In genomic region chr11:30149998-30150397, GRCh38 we compare ENCODE assay signal across 27 cellular contexts.
A peak's percentile ranks its signal among the peaks of the same experiment; 100 is the strongest.
DNase-seq lines count a peak whose midpoint lies in the region; ATAC-seq, FAIRE-seq and TF ChIP-seq lines count a peak whose summit lies in the region.
"Had no signal": no experiment of that assay in that cellular context is flagged by ENCODE, and none has a peak within 500 bp of the region (broad histone marks: within the 10 kb centered on the region; RNA-seq: fewer than 3 reads in every experiment).

No MANE protein-coding gene starts in this region.

- H3K4me1 ChIP-seq in cardiac muscle cell (ENCODE audit: low read depth) = peaks cover 15% of the 10 kb centered on the region
- H3K4me1 ChIP-seq in pancreas = peaks cover 0 to 11% (median 7%) of the 10 kb centered on the region in 3 donors
- H3K4me1 ChIP-seq in stomach smooth muscle (ENCODE audit: control insufficient read depth, insufficient read depth, low read length) = peaks cover 11% of the 10 kb centered on the region
- H3K4me1 ChIP-seq: A549; BLaER1 treated with 17β-estradiol and CSF1 and Interleukin-3, amounts not matched to agents 10 nM and 100 nM; Caco-2 had no signal

- H3K27me3 Mint-ChIP-seq in mesothelial cell of epicardium (ENCODE audit: low read depth) = peaks cover 4% of the 10 kb centered on the region

- H3K4me3 Mint-ChIP-seq in mesothelial cell of epicardium = no peak overlapping the region
- H3K4me3 Mint-ChIP-seq: B cell; CD4-positive, alpha-beta T cell; CD8-positive, alpha-beta T cell had no signal

- intact Hi-C loops in Right ventricle myocardium inferior (cut with DNase I) = no loop called here
- intact Hi-C loops in pancreas (cut with DNase I) = no loop called here

- no peak for DNase-seq in cardiac muscle cell (ENCODE audit: low read depth in 1 of 2, low spot score in 1 of 2)
- DNase-seq in Right ventricle myocardium inferior (ENCODE audit: missing footprints) = no peak
- DNase-seq in mesothelial cell of epicardium (ENCODE audit: low spot score in 2 of 2, unreplicated experiment in 2 of 2) = no peak
- peak in 1 of 6 donors; percentile 22 for DNase-seq in pancreas
- no peak for DNase-seq in iPS-NIHi11 (ENCODE audit: low spot score)
- DNase-seq in RWPE1 (ENCODE audit: low spot score) = no peak
- DNase-seq: AML-193; Caco-2; Calu3; CD4-positive, alpha-beta T cell; CD8-positive, alpha-beta T cell; DMS53; DMS79; DND-41; EL; GDM1 had no signal

- no peak overlapping the region for H3K9ac ChIP-seq in stomach smooth muscle (ENCODE audit: low read length in 2 of 2)
- H3K9ac ChIP-seq: BLaER1 treated with 17β-estradiol and CSF1 and Interleukin-3, amounts not matched to agents 10 nM and 100 nM had no signal

- WGBS in pancreas, 2 donors = 5 to 15% methylated on average over 1 of the region's 1 CpG

- no peak for FAIRE-seq in pancreas (lab: Jason Lieb, UNC)
- FAIRE-seq: A549, D721Med, GM12878, GM12892, GM18507 had no signal

- H3K36me3 Mint-ChIP-seq in mesothelial cell of epicardium = no peaks in the 10 kb centered on the region
- H3K36me3 Mint-ChIP-seq: CD8-positive, alpha-beta T cell had no signal

- H3K9me3 Mint-ChIP-seq in mesothelial cell of epicardium = no peaks in the 10 kb centered on the region
- H3K9me3 Mint-ChIP-seq: CD4-positive, alpha-beta T cell; CD8-positive, alpha-beta T cell had no signal

- peak overlapping the region; percentile 22 for H3K27ac Mint-ChIP-seq in mesothelial cell of epicardium
- H3K27ac Mint-ChIP-seq: B cell; CD4-positive, alpha-beta T cell; CD8-positive, alpha-beta T cell had no signal

- POLR2A ChIA-PET in RWPE1 (lab: Yijun Ruan, JAX; ENCODE audit: low non-redundant PET) = no interaction called here

- CTCF ChIA-PET in RWPE1 (lab: Yijun Ruan, JAX) = interaction anchor here (0.5 kb wide), 1 partner anchor 733 kb away, joined by 3 read pairs; no protein-coding TSS in a partner anchor

- H3K4me1 Mint-ChIP-seq in mesothelial cell of epicardium = peaks cover 20% of the 10 kb centered on the region
- H3K4me1 Mint-ChIP-seq: B cell had no signal

- H3K4me3 ChIP-seq in cardiac muscle cell = no peak overlapping the region
- no peak overlapping the region for H3K4me3 ChIP-seq in pancreas
- H3K4me3 ChIP-seq in stomach smooth muscle (ENCODE audit: low read length in 2 of 2) = no peak overlapping the region
- H3K4me3 ChIP-seq: A549; BLaER1 treated with 17β-estradiol and CSF1 and Interleukin-3, amounts not matched to agents 10 nM and 100 nM; GM12878 had no signal

- H3K36me3 ChIP-seq in cardiac muscle cell (no peaks in the 10 kb centered on the region), pancreas (no peaks in the 10 kb centered on the region), stomach smooth muscle (ENCODE audit: control insufficient read depth in 2 of 2, insufficient read depth in 2 of 2, low read length in 2 of 2) (no peaks in the 10 kb centered on the region)
- H3K36me3 ChIP-seq: BLaER1 treated with 17β-estradiol and CSF1 and Interleukin-3, amounts not matched to agents 10 nM and 100 nM had no signal

- ATAC-seq in Right ventricle myocardium inferior (no peak), pancreas (peak; percentile 77 to 94 (median 86)), HG03039 (IDR thresholded peaks at IDR 0.05; ENCODE audit: unreplicated experiment) (no peak)
- ATAC-seq: A549; CD8-positive, alpha-beta T cell; GM12878 had no signal

- H3K27me3 ChIP-seq in cardiac muscle cell (no peaks in the 10 kb centered on the region), pancreas (no peaks in the 10 kb centered on the region), stomach smooth muscle (ENCODE audit: control insufficient read depth in 1 of 2, insufficient read depth in 2 of 2, low read length in 2 of 2) (no peaks in the 10 kb centered on the region)
- H3K27me3 ChIP-seq: BLaER1 treated with 17β-estradiol and CSF1 and Interleukin-3, amounts not matched to agents 10 nM and 100 nM had no signal

- H3K27ac ChIP-seq in cardiac muscle cell (peak overlapping the region; percentile 91), pancreas (peak overlapping the region in 1 of 4 donors; percentile 25), stomach smooth muscle (ENCODE audit: low read length) (peak overlapping the region; percentile 2), RWPE1 (no peak overlapping the region)
- H3K27ac ChIP-seq: 22Rv1; A549; BLaER1 treated with 17β-estradiol and CSF1 and Interleukin-3, amounts not matched to agents 10 nM and 100 nM; C4-2B had no signal

- no peaks in the 10 kb centered on the region for H3K9me3 ChIP-seq in cardiac muscle cell (ENCODE audit: low read depth)
- no peaks in the 10 kb centered on the region for H3K9me3 ChIP-seq in pancreas
- H3K9me3 ChIP-seq in stomach smooth muscle (ENCODE audit: control insufficient read depth in 2 of 2, low read length in 2 of 2) = no peaks in the 10 kb centered on the region
- H3K9me3 ChIP-seq: A549; BLaER1 treated with 17β-estradiol and CSF1 and Interleukin-3, amounts not matched to agents 10 nM and 100 nM; Caco-2 had no signal

- TF ChIP-seq CTCF in cardiac muscle cell (IDR thresholded peaks at IDR 0.05; ENCODE audit: low read depth, low read length) (no peak), mesothelial cell of epicardium (IDR thresholded peaks at IDR 0.05; ENCODE audit: unreplicated experiment) (no peak), pancreas (IDR thresholded peaks at IDR 0.05) (no peak), RWPE1 (conservative IDR thresholded peaks at IDR 0.05; ENCODE audit: low read depth) (no peak)

Comparison
In these comparisons a context has a peak if more than half of its experiments do, and no peak if none do; other contexts are left out.
1. ATAC-seq: peak in pancreas (4 of 4); none in Right ventricle myocardium inferior (single experiment) and HG03039 (single experiment).